1 cellular context compared by ENCODE assay signal in genomic region chr3:121975702-121976302, GRCh38.
TF ChIP-seq lines count a peak whose summit lies in the region.

No MANE protein-coding gene starts in this region.

TF ChIP-seq in HCT116, 20 proteins besides CTCF, POLR2A, EP300 and RAD21 (continued from another document):
- TF ChIP-seq ATF3 (IDR thresholded peaks at IDR 0.05) (no peak), ELF1 (IDR thresholded peaks at IDR 0.05; ENCODE audit: borderline replicate concordance, low read depth) (no peak), REST (IDR thresholded peaks at IDR 0.05; ENCODE audit: low read depth) (no peak), MAX (IDR thresholded peaks at IDR 0.05) (no peak), EZH2phosphoT487 (IDR thresholded peaks at IDR 0.05; ENCODE audit: borderline replicate concordance) (no peak), ZNF274 (IDR thresholded peaks at IDR 0.05; ENCODE audit: low read depth, low read length) (no peak), CEBPB (IDR thresholded peaks at IDR 0.05; ENCODE audit: low read depth) (no peak), SIN3A (IDR thresholded peaks at IDR 0.05; ENCODE audit: low read depth) (no peak), EZH2 (IDR thresholded peaks at IDR 0.05) (no peak), ZFX (IDR thresholded peaks at IDR 0.05) (no peak), JUND (IDR thresholded peaks at IDR 0.05) (no peak)
TF ChIP-seq in HCT116: peak in this region for 0.
